ENCODE assay signal across 1 cellular context in the genomic region with DNA sequence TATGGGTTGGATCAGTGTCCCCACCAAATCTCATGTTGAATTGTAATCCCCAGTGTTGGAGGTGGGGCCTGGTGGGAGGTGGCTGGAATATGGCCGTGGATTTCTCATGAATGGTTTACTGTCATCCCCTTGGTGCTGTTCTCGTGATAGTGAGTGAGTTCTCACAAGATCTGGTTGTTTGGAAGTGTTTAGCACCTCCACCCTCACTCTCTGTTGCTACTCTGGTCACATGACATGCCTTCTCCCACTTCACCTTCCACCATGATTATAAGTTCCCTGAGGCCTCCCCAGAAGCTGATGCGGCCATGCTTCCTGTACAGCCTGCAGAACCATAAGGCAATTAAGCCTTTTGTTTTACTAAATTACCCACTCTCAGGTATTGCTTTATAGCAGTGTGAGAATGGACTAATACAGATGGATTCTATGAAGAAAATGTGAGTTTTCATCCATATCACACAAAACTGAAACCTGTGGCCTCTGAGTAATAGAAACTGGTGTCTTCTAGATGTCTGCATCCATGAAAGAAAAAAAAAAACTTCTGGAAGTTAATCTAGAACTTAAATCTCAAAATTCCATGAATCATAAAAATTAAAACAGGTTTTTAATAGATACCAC.
TF ChIP-seq lines count a peak whose summit lies in the region.

No MANE protein-coding gene starts in this region.

TF ChIP-seq in K562, 482 proteins besides CTCF, POLR2A, EP300 and RAD21 (continues in another document):
- TF ChIP-seq EWSR1 (IDR thresholded peaks at IDR 0.05; ENCODE audit: borderline replicate concordance, low read depth, partially characterized antibody) (no peak), CBFA2T2 (conservative IDR thresholded peaks at IDR 0.05) (no peak), HDAC1 (IDR thresholded peaks at IDR 0.05) (no peak), CHD2 (IDR thresholded peaks at IDR 0.05; ENCODE audit: low read depth, low read length) (peak; percentile 45; the same call in 1 of the 2 replicates), ZNF121 (CRISPR knock-in tag; conservative IDR thresholded peaks at IDR 0.05) (no peak), CEBPB (tag; IDR thresholded peaks at IDR 0.05) (no peak), ZNF766 (CRISPR knock-in tag; conservative IDR thresholded peaks at IDR 0.05) (no peak), CSDE1 (IDR thresholded peaks at IDR 0.05) (no peak), HDAC3 (IDR thresholded peaks at IDR 0.05; ENCODE audit: borderline replicate concordance, partially characterized antibody) (no peak), ZNF717 (CRISPR knock-in tag; IDR thresholded peaks at IDR 0.05) (no peak), ZBED1 (IDR thresholded peaks at IDR 0.05) (no peak), NELFE (IDR thresholded peaks at IDR 0.05; ENCODE audit: insufficient read depth, insufficient read length) (no peak), FUS (optimal IDR thresholded peaks at IDR 0.05; ENCODE audit: low read depth, low read length) (no peak), ZNF644 (tag; IDR thresholded peaks at IDR 0.05; ENCODE audit: low read depth) (no peak)
- TF ChIP-seq, protein P1, sequence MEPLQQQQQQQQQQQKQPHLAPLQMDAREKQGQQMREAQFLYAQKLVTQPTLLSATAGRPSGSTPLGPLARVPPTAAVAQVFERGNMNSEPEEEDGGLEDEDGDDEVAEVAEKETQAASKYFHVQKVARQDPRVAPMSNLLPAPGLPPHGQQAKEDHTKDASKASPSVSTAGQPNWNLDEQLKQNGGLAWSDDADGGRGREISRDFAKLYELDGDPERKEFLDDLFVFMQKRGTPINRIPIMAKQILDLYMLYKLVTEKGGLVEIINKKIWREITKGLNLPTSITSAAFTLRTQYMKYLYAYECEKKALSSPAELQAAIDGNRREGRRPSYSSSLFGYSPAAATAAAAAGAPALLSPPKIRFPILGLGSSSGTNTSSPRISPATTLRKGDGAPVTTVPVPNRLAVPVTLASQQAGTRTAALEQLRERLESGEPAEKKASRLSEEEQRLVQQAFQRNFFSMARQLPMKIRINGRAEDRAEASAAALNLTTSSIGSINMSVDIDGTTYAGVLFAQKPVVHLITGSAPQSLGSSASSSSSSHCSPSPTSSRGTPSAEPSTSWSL (CRISPR knock-in tag; IDR thresholded peaks at IDR 0.05; ENCODE audit: borderline replicate concordance): no peak
- TF ChIP-seq, protein P2, sequence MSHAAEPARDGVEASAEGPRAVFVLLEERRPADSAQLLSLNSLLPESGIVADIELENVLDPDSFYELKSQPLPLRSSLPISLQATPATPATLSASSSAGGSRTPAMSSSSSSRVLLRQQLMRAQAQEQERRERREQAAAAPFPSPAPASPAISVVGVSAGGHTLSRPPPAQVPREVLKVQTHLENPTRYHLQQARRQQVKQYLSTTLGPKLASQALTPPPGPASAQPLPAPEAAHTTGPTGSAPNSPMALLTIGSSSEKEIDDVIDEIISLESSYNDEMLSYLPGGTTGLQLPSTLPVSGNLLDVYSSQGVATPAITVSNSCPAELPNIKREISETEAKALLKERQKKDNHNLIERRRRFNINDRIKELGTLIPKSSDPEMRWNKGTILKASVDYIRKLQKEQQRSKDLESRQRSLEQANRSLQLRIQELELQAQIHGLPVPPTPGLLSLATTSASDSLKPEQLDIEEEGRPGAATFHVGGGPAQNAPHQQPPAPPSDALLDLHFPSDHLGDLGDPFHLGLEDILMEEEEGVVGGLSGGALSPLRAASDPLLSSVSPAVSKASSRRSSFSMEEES (CRISPR knock-in tag; IDR thresholded peaks at IDR 0.05): peak; percentile 87
- TF ChIP-seq, protein P3, sequence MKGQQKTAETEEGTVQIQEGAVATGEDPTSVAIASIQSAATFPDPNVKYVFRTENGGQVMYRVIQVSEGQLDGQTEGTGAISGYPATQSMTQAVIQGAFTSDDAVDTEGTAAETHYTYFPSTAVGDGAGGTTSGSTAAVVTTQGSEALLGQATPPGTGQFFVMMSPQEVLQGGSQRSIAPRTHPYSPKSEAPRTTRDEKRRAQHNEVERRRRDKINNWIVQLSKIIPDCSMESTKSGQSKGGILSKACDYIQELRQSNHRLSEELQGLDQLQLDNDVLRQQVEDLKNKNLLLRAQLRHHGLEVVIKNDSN (CRISPR knock-in tag; IDR thresholded peaks at IDR 0.05): 0 out of 2 replicates have a peak, but pooled peaks have one; percentile 12
- TF ChIP-seq, protein P4, sequence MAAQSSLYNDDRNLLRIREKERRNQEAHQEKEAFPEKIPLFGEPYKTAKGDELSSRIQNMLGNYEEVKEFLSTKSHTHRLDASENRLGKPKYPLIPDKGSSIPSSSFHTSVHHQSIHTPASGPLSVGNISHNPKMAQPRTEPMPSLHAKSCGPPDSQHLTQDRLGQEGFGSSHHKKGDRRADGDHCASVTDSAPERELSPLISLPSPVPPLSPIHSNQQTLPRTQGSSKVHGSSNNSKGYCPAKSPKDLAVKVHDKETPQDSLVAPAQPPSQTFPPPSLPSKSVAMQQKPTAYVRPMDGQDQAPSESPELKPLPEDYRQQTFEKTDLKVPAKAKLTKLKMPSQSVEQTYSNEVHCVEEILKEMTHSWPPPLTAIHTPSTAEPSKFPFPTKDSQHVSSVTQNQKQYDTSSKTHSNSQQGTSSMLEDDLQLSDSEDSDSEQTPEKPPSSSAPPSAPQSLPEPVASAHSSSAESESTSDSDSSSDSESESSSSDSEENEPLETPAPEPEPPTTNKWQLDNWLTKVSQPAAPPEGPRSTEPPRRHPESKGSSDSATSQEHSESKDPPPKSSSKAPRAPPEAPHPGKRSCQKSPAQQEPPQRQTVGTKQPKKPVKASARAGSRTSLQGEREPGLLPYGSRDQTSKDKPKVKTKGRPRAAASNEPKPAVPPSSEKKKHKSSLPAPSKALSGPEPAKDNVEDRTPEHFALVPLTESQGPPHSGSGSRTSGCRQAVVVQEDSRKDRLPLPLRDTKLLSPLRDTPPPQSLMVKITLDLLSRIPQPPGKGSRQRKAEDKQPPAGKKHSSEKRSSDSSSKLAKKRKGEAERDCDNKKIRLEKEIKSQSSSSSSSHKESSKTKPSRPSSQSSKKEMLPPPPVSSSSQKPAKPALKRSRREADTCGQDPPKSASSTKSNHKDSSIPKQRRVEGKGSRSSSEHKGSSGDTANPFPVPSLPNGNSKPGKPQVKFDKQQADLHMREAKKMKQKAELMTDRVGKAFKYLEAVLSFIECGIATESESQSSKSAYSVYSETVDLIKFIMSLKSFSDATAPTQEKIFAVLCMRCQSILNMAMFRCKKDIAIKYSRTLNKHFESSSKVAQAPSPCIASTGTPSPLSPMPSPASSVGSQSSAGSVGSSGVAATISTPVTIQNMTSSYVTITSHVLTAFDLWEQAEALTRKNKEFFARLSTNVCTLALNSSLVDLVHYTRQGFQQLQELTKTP (IDR thresholded peaks at IDR 0.05; ENCODE audit: low read depth in 1 of 2, partially characterized antibody in 2 of 2): no peak
- TF ChIP-seq, protein P5, sequence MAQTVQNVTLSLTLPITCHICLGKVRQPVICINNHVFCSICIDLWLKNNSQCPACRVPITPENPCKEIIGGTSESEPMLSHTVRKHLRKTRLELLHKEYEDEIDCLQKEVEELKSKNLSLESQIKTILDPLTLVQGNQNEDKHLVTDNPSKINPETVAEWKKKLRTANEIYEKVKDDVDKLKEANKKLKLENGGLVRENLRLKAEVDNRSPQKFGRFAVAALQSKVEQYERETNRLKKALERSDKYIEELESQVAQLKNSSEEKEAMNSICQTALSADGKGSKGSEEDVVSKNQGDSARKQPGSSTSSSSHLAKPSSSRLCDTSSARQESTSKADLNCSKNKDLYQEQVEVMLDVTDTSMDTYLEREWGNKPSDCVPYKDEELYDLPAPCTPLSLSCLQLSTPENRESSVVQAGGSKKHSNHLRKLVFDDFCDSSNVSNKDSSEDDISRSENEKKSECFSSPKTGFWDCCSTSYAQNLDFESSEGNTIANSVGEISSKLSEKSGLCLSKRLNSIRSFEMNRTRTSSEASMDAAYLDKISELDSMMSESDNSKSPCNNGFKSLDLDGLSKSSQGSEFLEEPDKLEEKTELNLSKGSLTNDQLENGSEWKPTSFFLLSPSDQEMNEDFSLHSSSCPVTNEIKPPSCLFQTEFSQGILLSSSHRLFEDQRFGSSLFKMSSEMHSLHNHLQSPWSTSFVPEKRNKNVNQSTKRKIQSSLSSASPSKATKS (CRISPR knock-in tag; IDR thresholded peaks at IDR 0.05): no peak
- TF ChIP-seq, protein P6, sequence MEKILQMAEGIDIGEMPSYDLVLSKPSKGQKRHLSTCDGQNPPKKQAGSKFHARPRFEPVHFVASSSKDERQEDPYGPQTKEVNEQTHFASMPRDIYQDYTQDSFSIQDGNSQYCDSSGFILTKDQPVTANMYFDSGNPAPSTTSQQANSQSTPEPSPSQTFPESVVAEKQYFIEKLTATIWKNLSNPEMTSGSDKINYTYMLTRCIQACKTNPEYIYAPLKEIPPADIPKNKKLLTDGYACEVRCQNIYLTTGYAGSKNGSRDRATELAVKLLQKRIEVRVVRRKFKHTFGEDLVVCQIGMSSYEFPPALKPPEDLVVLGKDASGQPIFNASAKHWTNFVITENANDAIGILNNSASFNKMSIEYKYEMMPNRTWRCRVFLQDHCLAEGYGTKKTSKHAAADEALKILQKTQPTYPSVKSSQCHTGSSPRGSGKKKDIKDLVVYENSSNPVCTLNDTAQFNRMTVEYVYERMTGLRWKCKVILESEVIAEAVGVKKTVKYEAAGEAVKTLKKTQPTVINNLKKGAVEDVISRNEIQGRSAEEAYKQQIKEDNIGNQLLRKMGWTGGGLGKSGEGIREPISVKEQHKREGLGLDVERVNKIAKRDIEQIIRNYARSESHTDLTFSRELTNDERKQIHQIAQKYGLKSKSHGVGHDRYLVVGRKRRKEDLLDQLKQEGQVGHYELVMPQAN (IDR thresholded peaks at IDR 0.05; ENCODE audit: borderline replicate concordance): no peak
- TF ChIP-seq, protein P7, sequence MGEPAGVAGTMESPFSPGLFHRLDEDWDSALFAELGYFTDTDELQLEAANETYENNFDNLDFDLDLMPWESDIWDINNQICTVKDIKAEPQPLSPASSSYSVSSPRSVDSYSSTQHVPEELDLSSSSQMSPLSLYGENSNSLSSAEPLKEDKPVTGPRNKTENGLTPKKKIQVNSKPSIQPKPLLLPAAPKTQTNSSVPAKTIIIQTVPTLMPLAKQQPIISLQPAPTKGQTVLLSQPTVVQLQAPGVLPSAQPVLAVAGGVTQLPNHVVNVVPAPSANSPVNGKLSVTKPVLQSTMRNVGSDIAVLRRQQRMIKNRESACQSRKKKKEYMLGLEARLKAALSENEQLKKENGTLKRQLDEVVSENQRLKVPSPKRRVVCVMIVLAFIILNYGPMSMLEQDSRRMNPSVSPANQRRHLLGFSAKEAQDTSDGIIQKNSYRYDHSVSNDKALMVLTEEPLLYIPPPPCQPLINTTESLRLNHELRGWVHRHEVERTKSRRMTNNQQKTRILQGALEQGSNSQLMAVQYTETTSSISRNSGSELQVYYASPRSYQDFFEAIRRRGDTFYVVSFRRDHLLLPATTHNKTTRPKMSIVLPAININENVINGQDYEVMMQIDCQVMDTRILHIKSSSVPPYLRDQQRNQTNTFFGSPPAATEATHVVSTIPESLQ (CRISPR knock-in tag; IDR thresholded peaks at IDR 0.05): no peak
- TF ChIP-seq, protein P8, sequence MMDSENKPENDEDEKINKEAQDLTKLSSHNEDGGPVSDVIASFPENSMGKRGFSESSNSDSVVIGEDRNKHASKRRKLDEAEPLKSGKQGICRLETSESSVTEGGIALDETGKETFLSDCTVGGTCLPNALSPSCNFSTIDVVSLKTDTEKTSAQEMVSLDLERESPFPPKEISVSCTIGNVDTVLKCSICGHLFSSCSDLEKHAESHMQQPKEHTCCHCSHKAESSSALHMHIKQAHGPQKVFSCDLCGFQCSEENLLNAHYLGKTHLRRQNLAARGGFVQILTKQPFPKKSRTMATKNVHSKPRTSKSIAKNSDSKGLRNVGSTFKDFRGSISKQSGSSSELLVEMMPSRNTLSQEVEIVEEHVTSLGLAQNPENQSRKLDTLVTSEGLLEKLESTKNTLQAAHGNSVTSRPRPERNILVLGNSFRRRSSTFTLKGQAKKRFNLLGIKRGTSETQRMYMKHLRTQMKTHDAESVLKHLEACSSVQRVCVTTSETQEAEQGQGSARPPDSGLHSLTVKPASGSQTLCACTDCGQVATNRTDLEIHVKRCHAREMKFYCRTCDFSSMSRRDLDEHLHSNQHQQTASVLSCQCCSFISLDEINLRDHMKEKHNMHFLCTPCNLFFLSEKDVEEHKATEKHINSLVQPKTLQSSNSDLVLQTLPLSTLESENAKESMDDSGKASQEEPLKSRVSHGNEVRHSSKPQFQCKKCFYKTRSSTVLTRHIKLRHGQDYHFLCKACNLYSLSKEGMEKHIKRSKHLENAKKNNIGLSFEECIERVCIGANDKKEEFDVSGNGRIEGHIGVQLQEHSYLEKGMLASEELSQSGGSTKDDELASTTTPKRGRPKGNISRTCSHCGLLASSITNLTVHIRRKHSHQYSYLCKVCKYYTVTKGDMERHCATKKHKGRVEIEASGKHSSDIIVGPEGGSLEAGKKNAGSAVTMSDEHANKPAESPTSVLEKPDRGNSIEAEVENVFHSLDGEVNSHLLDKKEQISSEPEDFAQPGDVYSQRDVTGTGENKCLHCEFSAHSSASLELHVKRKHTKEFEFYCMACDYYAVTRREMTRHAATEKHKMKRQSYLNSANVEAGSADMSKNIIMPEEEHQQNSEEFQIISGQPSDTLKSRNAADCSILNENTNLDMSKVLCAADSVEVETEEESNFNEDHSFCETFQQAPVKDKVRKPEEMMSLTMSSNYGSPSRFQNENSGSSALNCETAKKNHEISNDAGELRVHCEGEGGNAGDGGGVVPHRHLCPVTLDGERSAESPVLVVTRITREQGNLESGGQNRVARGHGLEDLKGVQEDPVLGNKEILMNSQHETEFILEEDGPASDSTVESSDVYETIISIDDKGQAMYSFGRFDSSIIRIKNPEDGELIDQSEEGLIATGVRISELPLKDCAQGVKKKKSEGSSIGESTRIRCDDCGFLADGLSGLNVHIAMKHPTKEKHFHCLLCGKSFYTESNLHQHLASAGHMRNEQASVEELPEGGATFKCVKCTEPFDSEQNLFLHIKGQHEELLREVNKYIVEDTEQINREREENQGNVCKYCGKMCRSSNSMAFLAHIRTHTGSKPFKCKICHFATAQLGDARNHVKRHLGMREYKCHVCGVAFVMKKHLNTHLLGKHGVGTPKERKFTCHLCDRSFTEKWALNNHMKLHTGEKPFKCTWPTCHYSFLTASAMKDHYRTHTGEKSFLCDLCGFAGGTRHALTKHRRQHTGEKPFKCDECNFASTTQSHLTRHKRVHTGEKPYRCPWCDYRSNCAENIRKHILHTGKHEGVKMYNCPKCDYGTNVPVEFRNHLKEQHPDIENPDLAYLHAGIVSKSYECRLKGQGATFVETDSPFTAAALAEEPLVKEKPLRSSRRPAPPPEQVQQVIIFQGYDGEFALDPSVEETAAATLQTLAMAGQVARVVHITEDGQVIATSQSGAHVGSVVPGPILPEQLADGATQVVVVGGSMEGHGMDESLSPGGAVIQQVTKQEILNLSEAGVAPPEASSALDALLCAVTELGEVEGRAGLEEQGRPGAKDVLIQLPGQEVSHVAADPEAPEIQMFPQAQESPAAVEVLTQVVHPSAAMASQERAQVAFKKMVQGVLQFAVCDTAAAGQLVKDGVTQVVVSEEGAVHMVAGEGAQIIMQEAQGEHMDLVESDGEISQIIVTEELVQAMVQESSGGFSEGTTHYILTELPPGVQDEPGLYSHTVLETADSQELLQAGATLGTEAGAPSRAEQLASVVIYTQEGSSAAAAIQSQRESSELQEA (IDR thresholded peaks at IDR 0.05; ENCODE audit: low read depth): no peak
- TF ChIP-seq, protein P9, sequence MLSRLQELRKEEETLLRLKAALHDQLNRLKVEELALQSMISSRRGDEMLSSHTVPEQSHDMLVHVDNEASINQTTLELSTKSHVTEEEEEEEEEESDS (CRISPR knock-in tag; IDR thresholded peaks at IDR 0.05): no peak
- TF ChIP-seq, protein P10, sequence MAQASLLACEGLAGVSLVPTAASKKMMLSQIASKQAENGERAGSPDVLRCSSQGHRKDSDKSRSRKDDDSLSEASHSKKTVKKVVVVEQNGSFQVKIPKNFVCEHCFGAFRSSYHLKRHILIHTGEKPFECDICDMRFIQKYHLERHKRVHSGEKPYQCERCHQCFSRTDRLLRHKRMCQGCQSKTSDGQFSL (CRISPR knock-in tag; IDR thresholded peaks at IDR 0.05): no peak
- TF ChIP-seq, protein P10 (tag; IDR thresholded peaks at IDR 0.05): no peak
